20 cellular contexts compared by ENCODE assay signal in genomic region chr10:48634984-48635557, GRCh38. TPM values are rescaled to one million over a fixed set of nuclear protein-coding genes. Genes with fewer than 3 reads are reported as not detected.
A peak's percentile ranks its signal among the peaks of the same experiment; 100 is the strongest.
DNase-seq lines count a peak whose midpoint lies in the region; ATAC-seq and TF ChIP-seq lines count a peak whose summit lies in the region.
"Had no signal": no experiment of that assay in that cellular context is flagged by ENCODE, and none has a peak within 500 bp of the region (broad histone marks: within the 10 kb centered on the region; RNA-seq: fewer than 3 reads in every experiment).

No MANE protein-coding gene starts in this region.

- TF ChIP-seq CTCF in natural killer cell (IDR thresholded peaks at IDR 0.05) (no peak), SU-DHL-6 (IDR thresholded peaks at IDR 0.05; ENCODE audit: insufficient read depth, low read length, poor library complexity, severe bottlenecking) (no peak), lung (IDR thresholded peaks at IDR 0.05; ENCODE audit: control extremely low read depth, extremely low read depth) (no peak), mesothelial cell of epicardium (IDR thresholded peaks at IDR 0.05; ENCODE audit: unreplicated experiment) (no peak), upper lobe of left lung (IDR thresholded peaks at IDR 0.05) (no peak)

- H3K9ac ChIP-seq in SU-DHL-6 (ENCODE audit: low read length): no peak overlapping the region

- H3K9me2 ChIP-seq in SU-DHL-6 (replicated peaks; ENCODE audit: insufficient read depth, low read length): no peaks in the 10 kb centered on the region

- DNase-seq in natural killer cell treated with Interleukin-12 subunit alpha and Interleukin-12 subunit beta and Interleukin-15 and Interleukin-18, amount 100 ng/mL, for 72 hours (ENCODE audit: low spot score): no peak
- DNase-seq in natural killer cell (no peak), lung (ENCODE audit: low spot score) (peak; percentile 23), mesothelial cell of epicardium (ENCODE audit: low spot score in 2 of 2, unreplicated experiment in 2 of 2) (no peak), KG1 (lab: John Stamatoyannopoulos, UW) (no peak), upper lobe of left lung (no peak)
- DNase-seq: activated gamma-delta T cell, Caco-2, cerebellar nuclear complex, H7, NCI-H1092 treated with DMSO at 0.1 percent for 48 hours, PC-9 had no signal

- no peaks in the 10 kb centered on the region for H4K20me1 ChIP-seq in SU-DHL-6 (ENCODE audit: low read depth, low read length)

- no peaks in the 10 kb centered on the region for H3F3A ChIP-seq in SU-DHL-6 (ENCODE audit: insufficient read depth)

- peaks cover 26 to 53% of the 10 kb centered on the region in 2 donors for H3K27me3 Mint-ChIP-seq in natural killer cell treated with Interleukin-12 subunit alpha and Interleukin-12 subunit beta and Interleukin-15 and Interleukin-18, amount 100 ng/mL, for 72 hours
- H3K27me3 Mint-ChIP-seq in natural killer cell (ENCODE audit: low read depth in 2 of 2) (peaks cover 17 to 22% of the 10 kb centered on the region in 2 donors), mesothelial cell of epicardium (ENCODE audit: low read depth) (peaks cover 29% of the 10 kb centered on the region)

- 64 to 78% methylated on average over 8 of the region's 8 CpGs for WGBS in lung, 2 donors
- 62 to 74% methylated on average over 3 to 8 of the region's 8 CpGs for WGBS in upper lobe of left lung, 2 donors

- peaks cover 53 to 54% of the 10 kb centered on the region in 2 donors for H3K4me1 Mint-ChIP-seq in natural killer cell treated with Interleukin-12 subunit alpha and Interleukin-12 subunit beta and Interleukin-15 and Interleukin-18, amount 100 ng/mL, for 72 hours (ENCODE audit: low read depth in 2 of 2)
- H3K4me1 Mint-ChIP-seq in natural killer cell: peaks cover 12 to 15% of the 10 kb centered on the region in 2 donors
- H3K4me1 Mint-ChIP-seq in mesothelial cell of epicardium: no peaks in the 10 kb centered on the region
- H3K4me1 Mint-ChIP-seq: neural crest cell had no signal

- H3K4me1 ChIP-seq in lung (ENCODE audit: control insufficient read depth in 2 of 2, insufficient read depth in 2 of 2, low read length in 2 of 2): peaks cover 0 to 2% of the 10 kb centered on the region in 2 donors
- H3K4me1 ChIP-seq in upper lobe of left lung: peaks cover 0 to 12% (median 4%) of the 10 kb centered on the region in 4 donors
- H3K4me1 ChIP-seq: Caco-2 had no signal

- H3K27me3 ChIP-seq in SU-DHL-6 (ENCODE audit: low read length) (no peaks in the 10 kb centered on the region), lung (ENCODE audit: control insufficient read depth, insufficient read depth) (no peaks in the 10 kb centered on the region), upper lobe of left lung (no peaks in the 10 kb centered on the region)
- H3K27me3 ChIP-seq: hepatocyte had no signal

- H3K79me2 ChIP-seq in SU-DHL-6 (ENCODE audit: insufficient read depth, low read length): no peaks in the 10 kb centered on the region
- H3K79me2 ChIP-seq: hepatocyte had no signal

- ATAC-seq in natural killer cell treated with Interleukin-12 subunit alpha and Interleukin-12 subunit beta and Interleukin-15 and Interleukin-18, amount 100 ng/mL, for 72 hours: no peak
- ATAC-seq in natural killer cell: no peak
- no peak for ATAC-seq in lung (ENCODE audit: insufficient read depth, low FRiP score)
- ATAC-seq in GM19452 (IDR thresholded peaks at IDR 0.05; ENCODE audit: unreplicated experiment): no peak
- no peak for ATAC-seq in upper lobe of left lung (ENCODE audit: low FRiP score in 2 of 2)

- peak overlapping the region; percentile 51 for H3K4me3 Mint-ChIP-seq in natural killer cell treated with Interleukin-12 subunit alpha and Interleukin-12 subunit beta and Interleukin-15 and Interleukin-18, amount 100 ng/mL, for 72 hours
- H3K4me3 Mint-ChIP-seq in natural killer cell: no peak overlapping the region
- no peak overlapping the region for H3K4me3 Mint-ChIP-seq in mesothelial cell of epicardium
- H3K4me3 Mint-ChIP-seq: neural crest cell had no signal

- H3K27ac ChIP-seq in SU-DHL-6 (ENCODE audit: low read depth, low read length): no peak overlapping the region
- no peak overlapping the region for H3K27ac ChIP-seq in lung (ENCODE audit: low read depth in 1 of 2, low read length in 1 of 2)
- H3K27ac ChIP-seq in upper lobe of left lung: peak overlapping the region in 2 of 4 donors; percentile 31 to 53
- H3K27ac ChIP-seq: HL-60, PC-9 had no signal

- H3K4me3 ChIP-seq in SU-DHL-6 (ENCODE audit: insufficient read depth, low read length, poor library complexity, severe bottlenecking) (no peak overlapping the region), lung (no peak overlapping the region), upper lobe of left lung (no peak overlapping the region)
- H3K4me3 ChIP-seq: hepatocyte, PC-9 had no signal

- no peak for TF ChIP-seq POLR2A in upper lobe of left lung (IDR thresholded peaks at IDR 0.05)

- H3K27ac Mint-ChIP-seq in natural killer cell treated with Interleukin-12 subunit alpha and Interleukin-12 subunit beta and Interleukin-15 and Interleukin-18, amount 100 ng/mL, for 72 hours: peak overlapping the region; percentile 67 to 89
- H3K27ac Mint-ChIP-seq in natural killer cell (no peak overlapping the region), mesothelial cell of epicardium (no peak overlapping the region)
- H3K27ac Mint-ChIP-seq: stimulated activated effector memory CD8-positive, alpha-beta T cell treated with anti-CD3 and anti-CD28 coated beads, Interleukin-12 subunit alpha, Interleukin-12 subunit beta, amount 100 ng/mL, for 72 hours had no signal

- no peak overlapping the region for H2AFZ ChIP-seq in SU-DHL-6 (ENCODE audit: low read depth, low read length, severe bottlenecking)
- H2AFZ ChIP-seq: hepatocyte, PC-9 had no signal

- peaks cover 22% of the 10 kb centered on the region for H3K36me3 Mint-ChIP-seq in natural killer cell treated with Interleukin-12 subunit alpha and Interleukin-12 subunit beta and Interleukin-15 and Interleukin-18, amount 100 ng/mL, for 72 hours
- H3K36me3 Mint-ChIP-seq in natural killer cell (peaks cover 11% of the 10 kb centered on the region), mesothelial cell of epicardium (no peaks in the 10 kb centered on the region)
- H3K36me3 Mint-ChIP-seq: stimulated activated effector memory CD8-positive, alpha-beta T cell treated with anti-CD3 and anti-CD28 coated beads, Interleukin-12 subunit alpha, Interleukin-12 subunit beta, amount 100 ng/mL, for 72 hours had no signal

- H3K4me2 ChIP-seq in SU-DHL-6 (ENCODE audit: low read depth, low read length, poor library complexity, severe bottlenecking): peak overlapping the region; percentile 20
- H3K4me2 ChIP-seq: hepatocyte, PC-9 had no signal

- TF ChIP-seq EP300 in upper lobe of left lung (IDR thresholded peaks at IDR 0.05): no peak

- intact Hi-C loops in natural killer cell (cut with micrococcal nuclease): no loop called here

- H3K36me3 ChIP-seq in SU-DHL-6 (ENCODE audit: low read length) (no peaks in the 10 kb centered on the region), lung (ENCODE audit: control insufficient read depth in 2 of 2, insufficient read depth in 2 of 2, low read length in 2 of 2) (no peaks in the 10 kb centered on the region), upper lobe of left lung (no peaks in the 10 kb centered on the region)

- no peaks in the 10 kb centered on the region for H3K9me3 ChIP-seq in SU-DHL-6 (ENCODE audit: insufficient read depth, low read length)
- peaks cover 0 to 5% of the 10 kb centered on the region in 2 donors for H3K9me3 ChIP-seq in lung (ENCODE audit: control insufficient read depth in 2 of 2, insufficient read depth in 1 of 2, low read length in 1 of 2)
- no peaks in the 10 kb centered on the region for H3K9me3 ChIP-seq in upper lobe of left lung
- H3K9me3 ChIP-seq: Caco-2 had no signal

- peaks cover 3% of the 10 kb centered on the region for H3K9me3 Mint-ChIP-seq in natural killer cell treated with Interleukin-12 subunit alpha and Interleukin-12 subunit beta and Interleukin-15 and Interleukin-18, amount 100 ng/mL, for 72 hours
- H3K9me3 Mint-ChIP-seq in natural killer cell (no peaks in the 10 kb centered on the region), mesothelial cell of epicardium (peaks cover 11% of the 10 kb centered on the region)

RNA-seq across cellular contexts. Expression of gene ARHGAP22, which starts 30.2 kb away (rescaled TPM):
- 1 to 10 TPM in 1 of 2 donors, under 1 TPM in 1; 0.14 to 1.8 TPM for total RNA-seq in natural killer cell treated with Interleukin-12 subunit alpha and Interleukin-12 subunit beta and Interleukin-15 and Interleukin-18, amount 100 ng/mL, for 72 hours
- total RNA-seq in natural killer cell (under 1 TPM in 2 of 3 donors, not detected in 1; 0.21 to 0.40 TPM), lung (1 to 10 TPM; 4.9 to 6.9 TPM), mesothelial cell of epicardium (2.9 to 5.1 TPM (median 4.1 TPM) in 3 replicates), upper lobe of left lung (10 to 100 TPM in 1 of 6 donors, 1 to 10 TPM in 5; 1.4 to 25.1 (median 7.1) TPM)
- polyA plus RNA-seq in lung: 1 to 10 TPM; 3.2 to 3.3 TPM

RNA-seq across cellular contexts. Expression of gene WDFY4, which starts 49.6 kb away (rescaled TPM):
- 1 to 10 TPM in 1 of 2 donors, not detected in 1; 2.0 TPM for total RNA-seq in natural killer cell treated with Interleukin-12 subunit alpha and Interleukin-12 subunit beta and Interleukin-15 and Interleukin-18, amount 100 ng/mL, for 72 hours
- total RNA-seq in natural killer cell (1 to 10 TPM; 1.7 to 8.4 (median 3.5) TPM), lung (10 to 100 TPM; 11.9 to 26.9 TPM), mesothelial cell of epicardium (2.6 to 4.3 TPM (median 3.3 TPM) in 3 replicates), upper lobe of left lung (10 to 100 TPM; 10.1 to 48.9 (median 32.1) TPM)
- 10 to 100 TPM in 1 of 2 donors, 1 to 10 TPM in 1; 4.6 to 15.1 TPM for polyA plus RNA-seq in lung
- total RNA-seq: Caco-2, H7, IMR-90, neural crest cell, PC-9, SK-MEL-5 had no signal
- polyA plus RNA-seq: IMR-90 had no signal

Comparison
In these comparisons a context has a peak if more than half of its experiments do, and no peak if none do; other contexts are left out.
1. H3K27ac Mint-ChIP-seq: peak in natural killer cell treated with Interleukin-12 subunit alpha and Interleukin-12 subunit beta and Interleukin-15 and Interleukin-18, amount 100 ng/mL, for 72 hours (2 of 2); none in natural killer cell (0 of 2) and mesothelial cell of epicardium (single experiment).